In the genomic region with DNA sequence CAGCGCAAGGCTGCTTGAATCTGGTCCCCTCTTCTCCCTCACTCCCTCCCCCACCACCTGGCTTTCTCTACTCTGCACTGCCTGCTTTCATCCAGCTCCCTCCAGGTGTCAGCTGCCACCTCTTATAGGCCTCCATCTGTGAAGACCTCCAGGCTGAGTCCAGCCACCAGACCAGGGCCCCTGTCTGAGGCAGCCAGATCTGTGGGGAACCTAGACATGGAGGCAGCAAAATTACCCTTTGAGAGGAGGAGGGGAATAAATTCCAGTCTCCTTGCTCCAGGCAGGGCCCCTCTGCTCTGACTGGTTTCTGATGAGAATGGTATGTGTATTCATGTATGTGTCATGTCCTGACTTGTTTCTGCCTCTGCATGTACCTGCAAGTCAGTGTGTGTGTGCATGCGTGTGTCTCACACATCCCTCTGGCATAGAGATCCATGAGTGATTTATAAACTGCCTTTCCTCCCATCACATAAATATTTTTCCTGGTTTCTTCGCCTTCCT, we compare ENCODE assay signal across 10 cellular contexts. TPM values are rescaled to one million over a fixed set of nuclear protein-coding genes. Genes with fewer than 3 reads are reported as not detected.
A peak's percentile ranks its signal among the peaks of the same experiment; 100 is the strongest.
DNase-seq lines count a peak whose midpoint lies in the region; ATAC-seq and TF ChIP-seq lines count a peak whose summit lies in the region.
"Had no signal": no experiment of that assay in that cellular context is flagged by ENCODE, and none has a peak within 500 bp of the region (broad histone marks: within the 10 kb centered on the region; RNA-seq: fewer than 3 reads in every experiment).

No MANE protein-coding gene starts in this region.

- no peak overlapping the region for H3K9ac ChIP-seq in iPS-18a (ENCODE audit: low read length)

- H3K27me3 ChIP-seq in WERI-Rb-1 (ENCODE audit: insufficient read depth, low read depth, severe bottlenecking): no peaks in the 10 kb centered on the region
- no peaks in the 10 kb centered on the region for H3K27me3 ChIP-seq in iPS-18a (ENCODE audit: control insufficient read depth, insufficient read depth, low read length)

- no peaks in the 10 kb centered on the region for H3K27me3 Mint-ChIP-seq in activated naive CD4-positive, alpha-beta T cell treated with anti-CD3 and anti-CD28 coated beads, Interleukin-2, amount 10 ng/mL, durations not matched to agents 7 days and 5 days
- no peaks in the 10 kb centered on the region for H3K27me3 Mint-ChIP-seq in type B pancreatic cell

- H3K4me3 ChIP-seq in WERI-Rb-1 (ENCODE audit: low read depth, low read length) (no peak overlapping the region), iPS-18a (ENCODE audit: low read length) (no peak overlapping the region)

- H3K4me1 ChIP-seq in iPS-18a (ENCODE audit: control insufficient read depth, low read depth, low read length): peaks cover 30% of the 10 kb centered on the region

- no peak for DNase-seq in activated naive CD4-positive, alpha-beta T cell treated with anti-CD3 and anti-CD28 coated beads, Interleukin-2, amount 10 ng/mL, durations not matched to agents 7 days and 5 days
- no peak for DNase-seq in activated naive CD4-positive, alpha-beta T cell treated with Interleukin-2 at 50 U/mL for 16 hours
- DNase-seq in WERI-Rb-1 (peak; percentile 89), type B pancreatic cell (ENCODE audit: extremely low spot score, unreplicated experiment) (no peak), UCSD-AML1 (lab: John Stamatoyannopoulos, UW; ENCODE audit: unreplicated experiment) (no peak)
- DNase-seq: activated CD8-positive, alpha-beta memory T cell treated with anti-CD3 and anti-CD28 coated beads for 24 hours; stimulated activated CD4-positive, alpha-beta T cell treated with anti-CD3 and anti-CD28 coated beads, Interleukin-2, amount 100 ng/mL, for 24 hours had no signal

- H3K36me3 ChIP-seq in WERI-Rb-1: peaks cover 50% of the 10 kb centered on the region
- no peaks in the 10 kb centered on the region for H3K36me3 ChIP-seq in iPS-18a (ENCODE audit: control insufficient read depth, low read depth, low read length)

- H3K9me3 Mint-ChIP-seq in activated naive CD4-positive, alpha-beta T cell treated with anti-CD3 and anti-CD28 coated beads, Interleukin-2, amount 10 ng/mL, durations not matched to agents 7 days and 5 days: peaks cover 6% of the 10 kb centered on the region
- H3K9me3 Mint-ChIP-seq in type B pancreatic cell: no peaks in the 10 kb centered on the region

- peak overlapping the region; percentile 57 for H3K27ac Mint-ChIP-seq in activated naive CD4-positive, alpha-beta T cell treated with anti-CD3 and anti-CD28 coated beads, Interleukin-2, amount 10 ng/mL, durations not matched to agents 7 days and 5 days
- H3K27ac Mint-ChIP-seq in type B pancreatic cell: peak overlapping the region; percentile 97

- ATAC-seq in GM19035 (IDR thresholded peaks at IDR 0.05; ENCODE audit: unreplicated experiment) (no peak), HG03045 (IDR thresholded peaks at IDR 0.05; ENCODE audit: unreplicated experiment) (no peak)

- 0 out of 2 replicates have a peak, but pooled peaks have one; percentile 2 for TF ChIP-seq CTCF in WERI-Rb-1 (IDR thresholded peaks at IDR 0.05; ENCODE audit: low read depth, low read length)
- no peak for TF ChIP-seq CTCF in type B pancreatic cell (conservative IDR thresholded peaks at IDR 0.05)

- H3K4me1 Mint-ChIP-seq in activated naive CD4-positive, alpha-beta T cell treated with anti-CD3 and anti-CD28 coated beads, Interleukin-2, amount 10 ng/mL, durations not matched to agents 7 days and 5 days: peaks cover 21% of the 10 kb centered on the region
- H3K4me1 Mint-ChIP-seq in type B pancreatic cell (ENCODE audit: unreplicated experiment): peaks cover 62% of the 10 kb centered on the region

- peaks cover 37% of the 10 kb centered on the region for H3K36me3 Mint-ChIP-seq in activated naive CD4-positive, alpha-beta T cell treated with anti-CD3 and anti-CD28 coated beads, Interleukin-2, amount 10 ng/mL, durations not matched to agents 7 days and 5 days
- peaks cover 25% of the 10 kb centered on the region for H3K36me3 Mint-ChIP-seq in type B pancreatic cell

- H3K27ac ChIP-seq in WERI-Rb-1 (peak overlapping the region; percentile 86), iPS-18a (ENCODE audit: low read length) (peak overlapping the region; percentile 54)

- CTCF ChIA-PET in activated naive CD4-positive, alpha-beta T cell treated with anti-CD3 and anti-CD28 coated beads, Interleukin-2, amount 10 ng/mL, durations not matched to agents 7 days and 5 days (lab: Charles Lee): no interaction called here

- H3K9me3 ChIP-seq in WERI-Rb-1 (ENCODE audit: severe bottlenecking): no peaks in the 10 kb centered on the region
- H3K9me3 ChIP-seq in iPS-18a (ENCODE audit: control insufficient read depth, low read depth, low read length): no peaks in the 10 kb centered on the region

- H3K4me3 Mint-ChIP-seq in activated naive CD4-positive, alpha-beta T cell treated with anti-CD3 and anti-CD28 coated beads, Interleukin-2, amount 10 ng/mL, durations not matched to agents 7 days and 5 days: no peak overlapping the region
- H3K4me3 Mint-ChIP-seq in type B pancreatic cell: peak overlapping the region; percentile 66

RNA-seq across cellular contexts. Expression of a gene that starts 21.1 kb away (rescaled TPM):
- total RNA-seq in type B pancreatic cell (ENCODE audit: low replicate concordance): 111 and 204 TPM in 2 replicates

RNA-seq across cellular contexts. Expression of a gene that starts 45.1 kb away (rescaled TPM):
- total RNA-seq in type B pancreatic cell (ENCODE audit: low replicate concordance): 4.4 and 9.3 TPM in 2 replicates

RNA-seq across cellular contexts. Expression of a gene that starts 47.3 kb away (rescaled TPM):
- total RNA-seq in type B pancreatic cell (ENCODE audit: low replicate concordance): 58.7 and 69.3 TPM in 2 replicates

RNA-seq across cellular contexts. Expression of a gene that starts 48.7 kb away (rescaled TPM):
- total RNA-seq in type B pancreatic cell (ENCODE audit: low replicate concordance): 0.27 and 0.52 TPM in 2 replicates
